3 cellular contexts compared by ENCODE assay signal in the genomic region with DNA sequence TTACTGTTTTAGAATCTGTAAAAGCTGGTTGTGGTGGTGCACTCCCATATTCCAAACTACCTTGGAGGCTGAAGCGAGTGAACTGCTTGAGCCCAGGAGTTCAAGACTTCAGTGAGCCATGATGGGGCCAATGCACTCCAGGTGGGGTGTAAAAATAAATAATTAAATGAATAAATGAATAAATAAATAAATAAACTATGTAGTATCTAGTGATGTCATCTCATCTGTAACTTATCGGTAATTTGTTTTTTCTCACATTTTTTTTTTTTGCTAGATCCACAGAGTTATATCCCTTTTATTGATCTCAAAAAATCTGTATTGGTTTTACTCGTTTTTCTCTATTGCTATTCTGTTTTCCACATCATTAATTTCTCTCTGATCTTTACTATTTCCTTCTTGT.
A peak's percentile ranks its signal among the peaks of the same experiment; 100 is the strongest.
TF ChIP-seq lines count a peak whose summit lies in the region.

No MANE protein-coding gene starts in this region.

TF ChIP-seq in HepG2, 621 proteins besides CTCF, POLR2A, EP300 and RAD21:
- TF ChIP-seq, protein P1, sequence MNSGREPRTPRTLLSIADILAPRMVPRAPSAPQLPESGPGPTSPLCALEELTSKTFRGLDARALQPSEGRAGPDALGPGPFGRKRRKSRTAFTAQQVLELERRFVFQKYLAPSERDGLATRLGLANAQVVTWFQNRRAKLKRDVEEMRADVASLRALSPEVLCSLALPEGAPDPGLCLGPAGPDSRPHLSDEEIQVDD (CRISPR knock-in tag; IDR thresholded peaks at IDR 0.05; ENCODE audit: borderline replicate concordance) = no peak
- TF ChIP-seq ATF7 (IDR thresholded peaks at IDR 0.05) (peak; percentile 21; the same call in 1 of the 2 replicates), ATF7 (CRISPR knock-in tag; IDR thresholded peaks at IDR 0.05) (no peak)

TF ChIP-seq in A549, 52 proteins besides CTCF, POLR2A, EP300 and RAD21:
- TF ChIP-seq ZC3H11A (IDR thresholded peaks at IDR 0.05) = peak; percentile 51; the same call in 1 of the 2 replicates
- TF ChIP-seq, protein P2, sequence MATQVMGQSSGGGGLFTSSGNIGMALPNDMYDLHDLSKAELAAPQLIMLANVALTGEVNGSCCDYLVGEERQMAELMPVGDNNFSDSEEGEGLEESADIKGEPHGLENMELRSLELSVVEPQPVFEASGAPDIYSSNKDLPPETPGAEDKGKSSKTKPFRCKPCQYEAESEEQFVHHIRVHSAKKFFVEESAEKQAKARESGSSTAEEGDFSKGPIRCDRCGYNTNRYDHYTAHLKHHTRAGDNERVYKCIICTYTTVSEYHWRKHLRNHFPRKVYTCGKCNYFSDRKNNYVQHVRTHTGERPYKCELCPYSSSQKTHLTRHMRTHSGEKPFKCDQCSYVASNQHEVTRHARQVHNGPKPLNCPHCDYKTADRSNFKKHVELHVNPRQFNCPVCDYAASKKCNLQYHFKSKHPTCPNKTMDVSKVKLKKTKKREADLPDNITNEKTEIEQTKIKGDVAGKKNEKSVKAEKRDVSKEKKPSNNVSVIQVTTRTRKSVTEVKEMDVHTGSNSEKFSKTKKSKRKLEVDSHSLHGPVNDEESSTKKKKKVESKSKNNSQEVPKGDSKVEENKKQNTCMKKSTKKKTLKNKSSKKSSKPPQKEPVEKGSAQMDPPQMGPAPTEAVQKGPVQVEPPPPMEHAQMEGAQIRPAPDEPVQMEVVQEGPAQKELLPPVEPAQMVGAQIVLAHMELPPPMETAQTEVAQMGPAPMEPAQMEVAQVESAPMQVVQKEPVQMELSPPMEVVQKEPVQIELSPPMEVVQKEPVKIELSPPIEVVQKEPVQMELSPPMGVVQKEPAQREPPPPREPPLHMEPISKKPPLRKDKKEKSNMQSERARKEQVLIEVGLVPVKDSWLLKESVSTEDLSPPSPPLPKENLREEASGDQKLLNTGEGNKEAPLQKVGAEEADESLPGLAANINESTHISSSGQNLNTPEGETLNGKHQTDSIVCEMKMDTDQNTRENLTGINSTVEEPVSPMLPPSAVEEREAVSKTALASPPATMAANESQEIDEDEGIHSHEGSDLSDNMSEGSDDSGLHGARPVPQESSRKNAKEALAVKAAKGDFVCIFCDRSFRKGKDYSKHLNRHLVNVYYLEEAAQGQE (IDR thresholded peaks at IDR 0.05) = no peak

TF ChIP-seq in HEK293, 187 proteins besides CTCF, POLR2A, EP300 and RAD21:
- TF ChIP-seq, protein P3, sequence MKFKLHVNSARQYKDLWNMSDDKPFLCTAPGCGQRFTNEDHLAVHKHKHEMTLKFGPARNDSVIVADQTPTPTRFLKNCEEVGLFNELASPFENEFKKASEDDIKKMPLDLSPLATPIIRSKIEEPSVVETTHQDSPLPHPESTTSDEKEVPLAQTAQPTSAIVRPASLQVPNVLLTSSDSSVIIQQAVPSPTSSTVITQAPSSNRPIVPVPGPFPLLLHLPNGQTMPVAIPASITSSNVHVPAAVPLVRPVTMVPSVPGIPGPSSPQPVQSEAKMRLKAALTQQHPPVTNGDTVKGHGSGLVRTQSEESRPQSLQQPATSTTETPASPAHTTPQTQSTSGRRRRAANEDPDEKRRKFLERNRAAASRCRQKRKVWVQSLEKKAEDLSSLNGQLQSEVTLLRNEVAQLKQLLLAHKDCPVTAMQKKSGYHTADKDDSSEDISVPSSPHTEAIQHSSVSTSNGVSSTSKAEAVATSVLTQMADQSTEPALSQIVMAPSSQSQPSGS (tag by site-specific recombination; IDR thresholded peaks at IDR 0.05; ENCODE audit: low read depth) = peak; percentile 76
- no peak for TF ChIP-seq ZNF10 (tag by site-specific recombination; IDR thresholded peaks at IDR 0.05)
TF ChIP-seq in HEK293: peak in this region for 1.
